Comparison of ENCODE assay signal across 20 cellular contexts in the genomic region with DNA sequence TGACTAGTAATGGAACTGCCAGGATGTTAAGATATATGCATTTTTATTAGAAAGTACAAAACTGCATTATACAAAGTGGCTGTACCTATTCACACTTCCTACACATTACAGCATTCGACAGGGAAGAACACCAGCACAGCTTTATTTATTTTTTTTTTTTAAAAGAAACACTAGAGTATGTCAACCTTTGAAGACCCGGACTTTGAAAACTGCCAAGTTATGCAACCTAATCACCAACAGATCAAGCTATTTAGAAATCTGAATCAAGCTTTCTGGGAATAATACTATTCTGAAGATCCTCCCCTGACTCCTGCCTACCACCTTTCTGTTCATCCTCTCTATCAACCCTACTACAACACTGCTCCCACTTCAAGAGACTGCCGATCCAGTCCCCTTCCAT. TPM values are rescaled to one million over a fixed set of nuclear protein-coding genes. Genes with fewer than 3 reads are reported as not detected.
DNase-seq lines count a peak whose midpoint lies in the region; ATAC-seq and TF ChIP-seq lines count a peak whose summit lies in the region.
"Had no signal": no experiment of that assay in that cellular context is flagged by ENCODE, and none has a peak within 500 bp of the region (broad histone marks: within the 10 kb centered on the region; RNA-seq: fewer than 3 reads in every experiment).

No MANE protein-coding gene starts in this region.

- DNase-seq in activated naive CD8-positive, alpha-beta T cell treated with anti-CD3 and anti-CD28 coated beads, Interleukin-2, amount 50 U/mL, for 24 hours: no peak
- DNase-seq in activated naive CD8-positive, alpha-beta T cell treated with anti-CD3 and anti-CD28 coated beads for 36 hours: no peak
- no peak for DNase-seq in WTC11 (ENCODE audit: low spot score)
- DNase-seq in nephron progenitor cell: no peak
- no peak for DNase-seq in NCI-H510A (lab: John Stamatoyannopoulos, UW)
- no peak for DNase-seq in DMS79 treated with DMSO at 0.1 percent for 48 hours (lab: John Stamatoyannopoulos, UW)
- DNase-seq: 8988T; ACHN; AML-193; BE2C; CD4-positive, alpha-beta T cell; CD8-positive, alpha-beta memory T cell; DMS 273 treated with DMSO at 0.1 percent for 48 hours; DMS79; GF-D8; GOT3; HFFc6 had no signal

- CTCF ChIA-PET in WTC11 (lab: Charles Lee): no interaction called here

- no peak for ATAC-seq in activated naive CD8-positive, alpha-beta T cell treated with anti-CD3 and anti-CD28 coated beads, Interleukin-2, amount 50 U/mL, for 24 hours
- ATAC-seq in WTC11 (no peak), HG03354 (IDR thresholded peaks at IDR 0.05; ENCODE audit: poor library complexity, severe bottlenecking, unreplicated experiment) (no peak)
- ATAC-seq: A549 had no signal

- POLR2A ChIA-PET in WTC11 (lab: Charles Lee): no interaction called here

- H3K27ac Mint-ChIP-seq in activated naive CD8-positive, alpha-beta T cell treated with anti-CD3 and anti-CD28 coated beads, Interleukin-2, amount 50 U/mL, for 24 hours: peak overlapping the region; percentile 10
- H3K27ac Mint-ChIP-seq in activated naive CD8-positive, alpha-beta T cell treated with anti-CD3 and anti-CD28 coated beads for 36 hours: no peak overlapping the region
- H3K27ac Mint-ChIP-seq in WTC11: 0 out of 2 replicates have a peak overlapping the region, but pooled peaks have one; percentile 2
- H3K27ac Mint-ChIP-seq in nephron progenitor cell: peak overlapping the region; percentile 17
- H3K27ac Mint-ChIP-seq: CD4-positive, alpha-beta T cell; HFFc6 had no signal

- H3K36me3 Mint-ChIP-seq in activated naive CD8-positive, alpha-beta T cell treated with anti-CD3 and anti-CD28 coated beads, Interleukin-2, amount 50 U/mL, for 24 hours (ENCODE audit: low read depth): peaks cover 53% of the 10 kb centered on the region
- peaks cover 36% of the 10 kb centered on the region for H3K36me3 Mint-ChIP-seq in activated naive CD8-positive, alpha-beta T cell treated with anti-CD3 and anti-CD28 coated beads for 36 hours
- H3K36me3 Mint-ChIP-seq in WTC11: peaks cover 40% of the 10 kb centered on the region
- peaks cover 45% of the 10 kb centered on the region for H3K36me3 Mint-ChIP-seq in nephron progenitor cell (ENCODE audit: low read depth)

- TF ChIP-seq CTCF in WTC11 (IDR thresholded peaks at IDR 0.05) (no peak), nephron progenitor cell (IDR thresholded peaks at IDR 0.05) (no peak)

- peaks cover 29% of the 10 kb centered on the region for H3K4me1 Mint-ChIP-seq in activated naive CD8-positive, alpha-beta T cell treated with anti-CD3 and anti-CD28 coated beads, Interleukin-2, amount 50 U/mL, for 24 hours
- peaks cover 28% of the 10 kb centered on the region for H3K4me1 Mint-ChIP-seq in activated naive CD8-positive, alpha-beta T cell treated with anti-CD3 and anti-CD28 coated beads for 36 hours
- peaks cover 14% of the 10 kb centered on the region for H3K4me1 Mint-ChIP-seq in WTC11
- peaks cover 20% of the 10 kb centered on the region for H3K4me1 Mint-ChIP-seq in nephron progenitor cell

- H3K9me3 Mint-ChIP-seq in activated naive CD8-positive, alpha-beta T cell treated with anti-CD3 and anti-CD28 coated beads, Interleukin-2, amount 50 U/mL, for 24 hours: no peaks in the 10 kb centered on the region
- H3K9me3 Mint-ChIP-seq in activated naive CD8-positive, alpha-beta T cell treated with anti-CD3 and anti-CD28 coated beads for 36 hours: no peaks in the 10 kb centered on the region
- H3K9me3 Mint-ChIP-seq in WTC11 (no peaks in the 10 kb centered on the region), nephron progenitor cell (no peaks in the 10 kb centered on the region)
- H3K9me3 Mint-ChIP-seq: CD14-positive monocyte; CD4-positive, alpha-beta T cell; CD8-positive, alpha-beta memory T cell; HFFc6 had no signal

- H3K27me3 Mint-ChIP-seq in activated naive CD8-positive, alpha-beta T cell treated with anti-CD3 and anti-CD28 coated beads, Interleukin-2, amount 50 U/mL, for 24 hours: no peaks in the 10 kb centered on the region
- H3K27me3 Mint-ChIP-seq in activated naive CD8-positive, alpha-beta T cell treated with anti-CD3 and anti-CD28 coated beads for 36 hours: no peaks in the 10 kb centered on the region
- H3K27me3 Mint-ChIP-seq in WTC11 (ENCODE audit: low read depth) (no peaks in the 10 kb centered on the region), nephron progenitor cell (ENCODE audit: low read depth, poor library complexity) (peaks cover 2% of the 10 kb centered on the region)
- H3K27me3 Mint-ChIP-seq: CD4-positive, alpha-beta T cell; CD8-positive, alpha-beta memory T cell had no signal

- H3K4me3 Mint-ChIP-seq in activated naive CD8-positive, alpha-beta T cell treated with anti-CD3 and anti-CD28 coated beads, Interleukin-2, amount 50 U/mL, for 24 hours: no peak overlapping the region
- no peak overlapping the region for H3K4me3 Mint-ChIP-seq in activated naive CD8-positive, alpha-beta T cell treated with anti-CD3 and anti-CD28 coated beads for 36 hours
- no peak overlapping the region for H3K4me3 Mint-ChIP-seq in WTC11
- H3K4me3 Mint-ChIP-seq in nephron progenitor cell: no peak overlapping the region
- H3K4me3 Mint-ChIP-seq: CD14-positive monocyte; CD4-positive, alpha-beta T cell; CD8-positive, alpha-beta memory T cell; HFFc6 had no signal

TF ChIP-seq in WTC11, 78 proteins besides CTCF, POLR2A, EP300 and RAD21:
- TF ChIP-seq, protein P1, sequence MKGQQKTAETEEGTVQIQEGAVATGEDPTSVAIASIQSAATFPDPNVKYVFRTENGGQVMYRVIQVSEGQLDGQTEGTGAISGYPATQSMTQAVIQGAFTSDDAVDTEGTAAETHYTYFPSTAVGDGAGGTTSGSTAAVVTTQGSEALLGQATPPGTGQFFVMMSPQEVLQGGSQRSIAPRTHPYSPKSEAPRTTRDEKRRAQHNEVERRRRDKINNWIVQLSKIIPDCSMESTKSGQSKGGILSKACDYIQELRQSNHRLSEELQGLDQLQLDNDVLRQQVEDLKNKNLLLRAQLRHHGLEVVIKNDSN (CRISPR knock-in tag; IDR thresholded peaks at IDR 0.05): no peak
- TF ChIP-seq ZNF219 (CRISPR knock-in tag; IDR thresholded peaks at IDR 0.05; ENCODE audit: borderline replicate concordance) (no peak), KAT7 (CRISPR knock-in tag; IDR thresholded peaks at IDR 0.05; ENCODE audit: borderline replicate concordance) (no peak)

RNA-seq across cellular contexts. Expression of a gene that starts 4.5 kb away (rescaled TPM):
- 10 to 100 TPM; 41.9 to 44.8 TPM for total RNA-seq in activated naive CD8-positive, alpha-beta T cell treated with anti-CD3 and anti-CD28 coated beads for 36 hours
- total RNA-seq in WTC11 (2021): 25.9 to 34.8 TPM (median 27.2 TPM) in 3 replicates

RNA-seq across cellular contexts. Expression of a gene that starts 7.3 kb away (rescaled TPM):
- total RNA-seq in activated naive CD8-positive, alpha-beta T cell treated with anti-CD3 and anti-CD28 coated beads for 36 hours: 10 to 100 TPM; 75.3 to 91.0 TPM
- total RNA-seq in WTC11 (2021): 52.0 to 62.3 TPM (median 60.1 TPM) in 3 replicates
